15 cellular contexts compared by ENCODE assay signal in the genomic region with DNA sequence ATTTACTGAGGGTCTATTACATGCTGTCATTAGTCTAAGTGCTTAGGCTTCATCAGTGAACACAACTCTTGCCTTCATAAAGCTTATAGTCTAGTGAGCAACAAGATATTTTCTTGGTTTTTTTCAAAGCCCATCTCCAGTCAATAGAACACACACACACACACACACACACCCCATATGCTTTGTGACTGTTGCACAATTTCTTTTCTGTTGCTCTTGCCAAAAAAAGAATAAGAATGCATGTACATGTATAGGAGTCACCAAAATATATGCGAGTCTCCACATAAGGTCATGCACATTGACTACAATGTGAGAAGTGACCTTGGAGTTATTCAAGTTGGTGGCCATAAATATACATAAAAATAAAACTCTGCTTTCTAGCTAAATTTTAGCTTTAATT.
A peak's percentile ranks its signal among the peaks of the same experiment; 100 is the strongest.
DNase-seq lines count a peak whose midpoint lies in the region; ATAC-seq and TF ChIP-seq lines count a peak whose summit lies in the region.
"Had no signal": no experiment of that assay in that cellular context is flagged by ENCODE, and none has a peak within 500 bp of the region (broad histone marks: within the 10 kb centered on the region; RNA-seq: fewer than 3 reads in every experiment).

No MANE protein-coding gene starts in this region.

- H3K4me1 Mint-ChIP-seq in nephron progenitor cell = no peaks in the 10 kb centered on the region

- peaks cover 16% of the 10 kb centered on the region for H3K9me3 Mint-ChIP-seq in nephron progenitor cell

- no peak for TF ChIP-seq CTCF in fibroblast of pulmonary artery (IDR thresholded peaks at IDR 0.05; ENCODE audit: low read length, missing control alignments)
- TF ChIP-seq CTCF in nephron progenitor cell (IDR thresholded peaks at IDR 0.05) = no peak

- peak; percentile 51 for DNase-seq in HCEC 1CT
- peak; percentile 27 for DNase-seq in adipocyte (ENCODE audit: low read depth)
- DNase-seq in fibroblast of pulmonary artery (ENCODE audit: low read depth) = peak; percentile 35
- no peak for DNase-seq in nephron progenitor cell
- DNase-seq in DMS79 (lab: John Stamatoyannopoulos, UW) = no peak
- DNase-seq: ACHN, AML-193, NCI-H1105, NCI-H2081 treated with DMSO at 0.1 percent for 48 hours, NCI-H510A treated with DMSO at 0.1 percent for 48 hours, NCI-H774, OCI-M1, SHP77 had no signal

- H3K27me3 ChIP-seq in adipocyte (replicated peaks; ENCODE audit: control insufficient read depth, insufficient read depth, low read length) = no peaks in the 10 kb centered on the region
- H3K27me3 ChIP-seq in skeletal muscle satellite cell (ENCODE audit: control insufficient read depth, insufficient read depth, low read length) = no peaks in the 10 kb centered on the region

- no peak overlapping the region for H3K4me3 Mint-ChIP-seq in nephron progenitor cell

- ATAC-seq in HG02970 (IDR thresholded peaks at IDR 0.05; ENCODE audit: low FRiP score, unreplicated experiment) = no peak

- H3K36me3 Mint-ChIP-seq in nephron progenitor cell (ENCODE audit: low read depth) = no peaks in the 10 kb centered on the region

- H3K27ac Mint-ChIP-seq in nephron progenitor cell = no peak overlapping the region

- no peaks in the 10 kb centered on the region for H3K36me3 ChIP-seq in adipocyte (ENCODE audit: control insufficient read depth, insufficient read depth, low read length, severe bottlenecking)
- no peaks in the 10 kb centered on the region for H3K36me3 ChIP-seq in skeletal muscle satellite cell (ENCODE audit: insufficient read depth, low read length)

- H3K4me3 ChIP-seq in adipocyte (ENCODE audit: low read length) (no peak overlapping the region), fibroblast of pulmonary artery (replicated peaks; ENCODE audit: low read depth, low read length) (no peak overlapping the region), skeletal muscle satellite cell (ENCODE audit: low read length) (no peak overlapping the region)

- H3K9ac ChIP-seq in adipocyte (ENCODE audit: low read length) (no peak overlapping the region), skeletal muscle satellite cell (ENCODE audit: low read depth, low read length) (no peak overlapping the region)

- peaks cover 4% of the 10 kb centered on the region for H3K27me3 Mint-ChIP-seq in nephron progenitor cell (ENCODE audit: low read depth, poor library complexity)

- peak overlapping the region; percentile 60 for H3K4me2 ChIP-seq in skeletal muscle satellite cell (ENCODE audit: low read length)

- H3K4me1 ChIP-seq in adipocyte (ENCODE audit: control insufficient read depth, insufficient read depth, low read length) (peaks cover 27% of the 10 kb centered on the region), skeletal muscle satellite cell (ENCODE audit: control insufficient read depth, insufficient read depth, low read length) (peaks cover 27% of the 10 kb centered on the region)

- H3K9me3 ChIP-seq in adipocyte (ENCODE audit: control insufficient read depth, low read length) (no peaks in the 10 kb centered on the region), skeletal muscle satellite cell (replicated peaks; ENCODE audit: low read length) (no peaks in the 10 kb centered on the region)

Comparison
In these comparisons a context has a peak if more than half of its experiments do, and no peak if none do; other contexts are left out.
1. DNase-seq: peak in HCEC 1CT (single experiment), adipocyte (single experiment) and fibroblast of pulmonary artery (single experiment); none in nephron progenitor cell (single experiment) and DMS79 (single experiment).